Comparison of ENCODE assay signal across 10 cellular contexts in the genomic region with DNA sequence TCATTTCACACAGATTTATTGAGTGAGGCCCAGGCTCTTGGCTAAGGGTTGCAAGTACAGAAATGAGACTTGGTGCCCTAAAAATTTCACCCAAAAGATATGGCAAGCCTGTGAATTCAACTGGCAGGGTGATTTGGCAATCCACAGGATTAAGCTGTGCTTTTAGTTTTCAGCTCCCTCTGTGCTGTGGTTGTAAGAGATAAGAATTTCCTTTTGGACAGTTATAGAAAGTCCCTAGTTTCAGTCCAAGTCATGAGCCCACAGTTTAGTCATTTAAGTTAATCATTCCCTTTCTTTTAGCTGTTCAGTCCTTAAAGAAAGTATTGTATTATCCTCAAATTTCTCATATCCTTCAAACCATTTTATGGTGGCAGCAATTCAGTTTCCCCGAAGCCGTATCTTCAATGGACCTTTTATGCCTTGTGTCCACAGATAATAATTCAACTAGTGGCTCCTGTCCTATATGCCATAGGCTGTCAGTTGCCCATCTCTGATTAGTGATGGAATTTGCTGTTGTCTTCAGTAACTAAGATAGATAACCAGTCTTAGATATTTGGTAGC.
DNase-seq lines count a peak whose midpoint lies in the region; ATAC-seq and TF ChIP-seq lines count a peak whose summit lies in the region.
"Had no signal": no experiment of that assay in that cellular context is flagged by ENCODE, and none has a peak within 500 bp of the region (broad histone marks: within the 10 kb centered on the region; RNA-seq: fewer than 3 reads in every experiment).

No MANE protein-coding gene starts in this region.

- WGBS in GM23248 (ENCODE audit: low coverage in 1 of 2, low lambda C conversion rate in 2 of 2, missing lambda C conversion rate in 2 of 2), 2 experiments, result 31 to 47% methylated on average over 2 of the region's 2 CpGs

- no peaks in the 10 kb centered on the region for H3K4me1 Mint-ChIP-seq in type B pancreatic cell (ENCODE audit: unreplicated experiment)

- no peaks in the 10 kb centered on the region for H3K9me3 ChIP-seq in GM23248 (ENCODE audit: low read depth)

- H3F3A ChIP-seq in GM23248 (ENCODE audit: insufficient read depth), result peaks cover 13% of the 10 kb centered on the region

- H3K9me3 Mint-ChIP-seq in type B pancreatic cell, result no peaks in the 10 kb centered on the region

- H3K4me1 ChIP-seq in GM23248 (ENCODE audit: insufficient read depth), result peaks cover 8% of the 10 kb centered on the region; the same call in 1 of the 2 replicates

- H3K27me3 ChIP-seq in GM23248 (replicated peaks; ENCODE audit: insufficient read depth), result peaks cover 38% of the 10 kb centered on the region

- peak; percentile 89 for ATAC-seq in GM18508 (IDR thresholded peaks at IDR 0.05; ENCODE audit: insufficient read depth, unreplicated experiment)
- ATAC-seq: activated CD8-positive, alpha-beta T cell treated with anti-CD3 and anti-CD28 coated beads for 36 hours had no signal

- no peak overlapping the region for H2AFZ ChIP-seq in GM23248

- in situ Hi-C loops in GM23248 (cut with MboI), result no loop called here

- no peak overlapping the region for H3K4me3 Mint-ChIP-seq in type B pancreatic cell
- H3K4me3 Mint-ChIP-seq: activated CD8-positive, alpha-beta T cell treated with anti-CD3 and anti-CD28 coated beads for 36 hours had no signal

- H3K79me2 ChIP-seq in GM23248 (ENCODE audit: insufficient read depth), result no peaks in the 10 kb centered on the region

- H3K27ac ChIP-seq in GM23248, result no peak overlapping the region

- no peaks in the 10 kb centered on the region for H3K36me3 ChIP-seq in GM23248 (ENCODE audit: low read depth)

- no peaks in the 10 kb centered on the region for H3K9me2 ChIP-seq in GM23248 (ENCODE audit: insufficient read depth)

- TF ChIP-seq CTCF in GM20000 (IDR thresholded peaks at IDR 0.05; ENCODE audit: extremely low read depth, missing control alignments) (no peak), type B pancreatic cell (conservative IDR thresholded peaks at IDR 0.05) (no peak)

- H4K20me1 ChIP-seq in GM23248 (ENCODE audit: insufficient read depth), result no peaks in the 10 kb centered on the region

- no peak overlapping the region for H3K27ac Mint-ChIP-seq in type B pancreatic cell
- H3K27ac Mint-ChIP-seq: activated CD8-positive, alpha-beta T cell treated with anti-CD3 and anti-CD28 coated beads for 36 hours had no signal

- no peak overlapping the region for H3K9ac ChIP-seq in GM23248

- H3K4me2 ChIP-seq in GM23248 (ENCODE audit: unreplicated experiment), result peak overlapping the region; percentile 36

- H3K4me3 ChIP-seq in GM23248, result no peak overlapping the region

- no peaks in the 10 kb centered on the region for H3K36me3 Mint-ChIP-seq in type B pancreatic cell

- DNase-seq in GM23248, result peak; percentile 60
- DNase-seq in RPMI7951 (ENCODE audit: low read depth), result peak; percentile 58
- peak; percentile 67 for DNase-seq in kidney glomerular epithelial cell (lab: John Stamatoyannopoulos, UW)
- DNase-seq in GM20000 (ENCODE audit: low spot score), result no peak
- no peak for DNase-seq in midbrain (lab: John Stamatoyannopoulos, UW)
- no peak for DNase-seq in ureter (ENCODE audit: low spot score)
- no peak for DNase-seq in type B pancreatic cell (ENCODE audit: extremely low spot score, unreplicated experiment)
- DNase-seq: activated CD8-positive, alpha-beta T cell treated with anti-CD3 and anti-CD28 coated beads for 36 hours; substantia nigra had no signal

- peaks cover 6% of the 10 kb centered on the region for H3K27me3 Mint-ChIP-seq in type B pancreatic cell

Comparison
In these comparisons a context has a peak if more than half of its experiments do, and no peak if none do; other contexts are left out.
1. DNase-seq: peak in GM23248 (single experiment), RPMI7951 (single experiment) and kidney glomerular epithelial cell (single experiment); none in GM20000 (single experiment), midbrain (single experiment), ureter (single experiment) and type B pancreatic cell (single experiment).